9 cellular contexts compared by ENCODE assay signal in the genomic region with DNA sequence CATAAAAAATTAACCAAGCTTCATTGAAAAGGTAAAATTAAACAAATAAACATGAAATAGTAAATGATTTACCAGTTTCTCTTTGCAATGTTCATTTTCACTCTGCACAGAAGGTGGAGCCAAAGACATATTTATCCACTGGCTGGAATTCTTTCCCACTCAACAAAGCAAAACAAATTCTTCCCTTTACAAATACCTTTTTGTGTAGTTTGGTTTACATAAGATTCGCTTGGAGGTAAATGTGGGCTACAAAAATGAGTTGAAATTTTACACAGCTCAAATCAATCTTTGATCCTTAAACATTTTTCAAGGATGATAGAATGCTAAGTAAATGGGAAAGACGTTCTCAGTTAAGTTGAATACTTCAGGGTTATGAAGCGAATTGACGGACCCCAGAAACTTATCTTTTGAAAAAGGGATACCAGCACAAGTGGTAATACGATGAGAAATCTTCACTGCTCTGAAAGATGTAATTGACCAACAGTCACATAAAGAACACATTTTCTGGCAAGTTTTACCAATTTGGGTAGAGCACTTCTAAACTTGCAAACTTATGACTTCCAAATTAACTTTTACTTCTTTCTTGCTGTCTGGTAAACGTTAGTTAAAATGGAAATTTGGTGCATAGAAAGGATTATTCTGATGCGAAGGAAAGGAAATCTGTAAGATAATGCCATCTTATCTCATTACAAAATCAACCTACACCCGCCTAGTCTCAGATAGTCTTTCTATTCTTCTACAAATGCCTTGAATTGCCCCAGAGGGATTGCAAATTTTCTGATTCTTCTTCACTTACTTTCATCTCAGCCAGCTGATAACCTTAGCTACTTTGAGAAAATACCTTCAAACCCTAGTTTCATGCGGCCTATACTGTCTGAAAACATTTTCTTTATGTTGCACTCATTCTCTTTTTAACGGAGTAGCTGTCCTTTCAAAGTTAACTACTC. TPM values are rescaled to one million over a fixed set of nuclear protein-coding genes. Genes with fewer than 3 reads are reported as not detected.
DNase-seq lines count a peak whose midpoint lies in the region; ATAC-seq and TF ChIP-seq lines count a peak whose summit lies in the region.
"Had no signal": no experiment of that assay in that cellular context is flagged by ENCODE, and none has a peak within 500 bp of the region (broad histone marks: within the 10 kb centered on the region; RNA-seq: fewer than 3 reads in every experiment).

No MANE protein-coding gene starts in this region.

- H3K4me3 ChIP-seq in HEK293 (ENCODE audit: low read depth, low read length) (no peak overlapping the region), iPS-15b (ENCODE audit: low read depth, low read length) (peak overlapping the region; percentile 16), uterus (no peak overlapping the region), Karpas-422 (ENCODE audit: low read length) (no peak overlapping the region)
- no peak overlapping the region for H3K4me3 ChIP-seq in CD8-positive, alpha-beta T cell (ENCODE audit: low read depth, low read length)

- TF ChIP-seq CTCF in HEK293 (tag by site-specific recombination; IDR thresholded peaks at IDR 0.05) (0 out of 2 replicates have a peak, but pooled peaks have one; percentile 35), WTC11 (IDR thresholded peaks at IDR 0.05) (0 out of 2 replicates have a peak, but pooled peaks have one; percentile 31), uterus (IDR thresholded peaks at IDR 0.05) (peak; percentile 70 to 87 (median 74))
- no peak for TF ChIP-seq CTCF in CD8-positive, alpha-beta T cell (IDR thresholded peaks at IDR 0.05)

- H3K36me3 ChIP-seq in HEK293 (ENCODE audit: control insufficient read depth in 2 of 2, insufficient read depth in 1 of 2, low read length in 2 of 2) = no peaks in the 10 kb centered on the region
- H3K36me3 ChIP-seq in iPS-15b (ENCODE audit: control insufficient read depth, insufficient read depth, low read length) = no peaks in the 10 kb centered on the region
- no peaks in the 10 kb centered on the region for H3K36me3 ChIP-seq in uterus
- H3K36me3 ChIP-seq in CD8-positive, alpha-beta T cell (ENCODE audit: insufficient read depth, low read length) = no peaks in the 10 kb centered on the region
- H3K36me3 ChIP-seq in Karpas-422 (ENCODE audit: insufficient read depth, low read length) = no peaks in the 10 kb centered on the region

- no peak for TF ChIP-seq POLR2A in uterus (IDR thresholded peaks at IDR 0.05)

- H3K79me2 ChIP-seq in Karpas-422 (ENCODE audit: low read length) = no peaks in the 10 kb centered on the region

- H3K4me2 ChIP-seq in Karpas-422 (ENCODE audit: low read depth, low read length, poor library complexity, severe bottlenecking) = no peak overlapping the region

- intact Hi-C loops in uterus (cut with DNase I; ENCODE audit: low total_unique reads) = loop anchor here (10.0 kb wide), 1 partner anchor 414 kb away; no protein-coding TSS in a partner anchor
- intact Hi-C loops in CD8-positive, alpha-beta T cell (cut with DNase I, micrococcal nuclease) = loop anchor here in 1 of 2 experiments (1.0 to 2.0 kb wide), 2 partner anchors 419 to 1100 kb away; no protein-coding TSS in a partner anchor

- peaks cover 54% of the 10 kb centered on the region for H3K4me1 Mint-ChIP-seq in WTC11
- H3K4me1 Mint-ChIP-seq in CD8-positive, alpha-beta T cell (ENCODE audit: low read depth) = peaks cover 3% of the 10 kb centered on the region
- H3K4me1 Mint-ChIP-seq: central memory CD8-positive, alpha-beta T cell had no signal

- H3K9me2 ChIP-seq in Karpas-422 (replicated peaks; ENCODE audit: insufficient read depth, low read length) = no peaks in the 10 kb centered on the region

- ATAC-seq in WTC11 (peak; percentile 61), HG02571 (IDR thresholded peaks at IDR 0.05; ENCODE audit: unreplicated experiment) (no peak)
- no peak for ATAC-seq in CD8-positive, alpha-beta T cell

- H3K4me3 Mint-ChIP-seq in WTC11 = peak overlapping the region; percentile 51
- no peak overlapping the region for H3K4me3 Mint-ChIP-seq in CD8-positive, alpha-beta T cell
- H3K4me3 Mint-ChIP-seq: central memory CD8-positive, alpha-beta T cell had no signal

- no peaks in the 10 kb centered on the region for H3K9me3 Mint-ChIP-seq in WTC11
- H3K9me3 Mint-ChIP-seq in CD8-positive, alpha-beta T cell = no peaks in the 10 kb centered on the region
- H3K9me3 Mint-ChIP-seq: central memory CD8-positive, alpha-beta T cell had no signal

- in situ Hi-C loops in ACHN (cut with HindIII; ENCODE audit: low pct_ligation_motif_present, low pct_unique_long_range_greater_than_20kb, low sequenced_read_pairs) = no loop called here

- no peaks in the 10 kb centered on the region; the same call in 1 of the 2 replicates for H3K36me3 Mint-ChIP-seq in WTC11
- no peaks in the 10 kb centered on the region for H3K36me3 Mint-ChIP-seq in CD8-positive, alpha-beta T cell

- no peak overlapping the region for H3K27ac ChIP-seq in HEK293 (ENCODE audit: extremely low read depth, low read depth, low read length)
- no peak overlapping the region for H3K27ac ChIP-seq in uterus
- no peak overlapping the region for H3K27ac ChIP-seq in CD8-positive, alpha-beta T cell (ENCODE audit: low read depth, low read length)
- H3K27ac ChIP-seq in Karpas-422 (ENCODE audit: low read length) = no peak overlapping the region

- no peaks in the 10 kb centered on the region for H3K9me3 ChIP-seq in HEK293 (ENCODE audit: control insufficient read depth, insufficient read depth, low read depth, low read length)
- no peaks in the 10 kb centered on the region for H3K9me3 ChIP-seq in iPS-15b (ENCODE audit: control insufficient read depth, insufficient read depth, low read length)
- H3K9me3 ChIP-seq in uterus = no peaks in the 10 kb centered on the region
- no peaks in the 10 kb centered on the region for H3K9me3 ChIP-seq in CD8-positive, alpha-beta T cell (ENCODE audit: low read length)
- no peaks in the 10 kb centered on the region for H3K9me3 ChIP-seq in Karpas-422 (ENCODE audit: low read length)

- H3K27me3 Mint-ChIP-seq in WTC11 (ENCODE audit: low read depth) = no peaks in the 10 kb centered on the region
- peaks cover 9% of the 10 kb centered on the region for H3K27me3 Mint-ChIP-seq in CD8-positive, alpha-beta T cell (ENCODE audit: low read depth)

- H3K27me3 ChIP-seq in iPS-15b (ENCODE audit: control insufficient read depth, insufficient read depth, low read length) (no peaks in the 10 kb centered on the region), uterus (no peaks in the 10 kb centered on the region), Karpas-422 (ENCODE audit: low read length) (no peaks in the 10 kb centered on the region)
- no peaks in the 10 kb centered on the region for H3K27me3 ChIP-seq in CD8-positive, alpha-beta T cell (ENCODE audit: insufficient read depth, low read length)

- H3K9ac ChIP-seq in iPS-15b (ENCODE audit: low read depth, low read length) (no peak overlapping the region), Karpas-422 (ENCODE audit: low read length) (no peak overlapping the region)

- H3K27ac Mint-ChIP-seq in WTC11 = peak overlapping the region; percentile 94
- no peak overlapping the region for H3K27ac Mint-ChIP-seq in CD8-positive, alpha-beta T cell

- POLR2A ChIA-PET in HEK293 (lab: Yijun Ruan, JAX) = no interaction called here
- POLR2A ChIA-PET in WTC11 (lab: Charles Lee) = interaction anchor here (1.0 kb wide), 1 partner anchor 420 kb away, joined by 4 read pairs; no protein-coding TSS in a partner anchor
- POLR2A ChIA-PET in CD8-positive, alpha-beta T cell (lab: Charles Lee) = no interaction called here

- no peak overlapping the region for H2AFZ ChIP-seq in Karpas-422 (ENCODE audit: low read length)

- peak; percentile 49 for DNase-seq in ACHN
- DNase-seq in WTC11 (ENCODE audit: low spot score) = no peak
- no peak for DNase-seq in uterus
- no peak for DNase-seq in CD8-positive, alpha-beta T cell
- no peak for DNase-seq in Karpas-422

- H3K4me1 ChIP-seq in HEK293 (ENCODE audit: control insufficient read depth, insufficient read depth, low read length) = no peaks in the 10 kb centered on the region
- H3K4me1 ChIP-seq in iPS-15b (ENCODE audit: control insufficient read depth, insufficient read depth, low read length) = peaks cover 22% of the 10 kb centered on the region
- H3K4me1 ChIP-seq in uterus = no peaks in the 10 kb centered on the region
- no peaks in the 10 kb centered on the region for H3K4me1 ChIP-seq in CD8-positive, alpha-beta T cell (ENCODE audit: insufficient read depth, low read length)
- H3K4me1 ChIP-seq in Karpas-422 (ENCODE audit: low read length) = no peaks in the 10 kb centered on the region

- CTCF ChIA-PET in HEK293 (lab: Yijun Ruan, JAX) (interaction anchor here (0.5 to 5.8 kb wide), 47 partner anchors 8 to 1407 kb away, joined by 3 to 88 read pairs (median 3); no protein-coding TSS in a partner anchor), WTC11 (lab: Charles Lee) (interaction anchor here (1.1 to 2.3 kb wide), 3 partner anchors 30 to 419 kb away, joined by 3 to 11 read pairs (median 6); no protein-coding TSS in a partner anchor)
- CTCF ChIA-PET in CD8-positive, alpha-beta T cell (lab: Charles Lee) = interaction anchor here (0.7 to 1.8 kb wide), 6 partner anchors 10 to 603 kb away, joined by 3 to 6 read pairs (median 4); no protein-coding TSS in a partner anchor

- no peaks in the 10 kb centered on the region for H4K20me1 ChIP-seq in Karpas-422 (ENCODE audit: insufficient read depth, low read depth, low read length)

TF ChIP-seq in HEK293, 187 proteins besides CTCF, POLR2A, EP300 and RAD21 (continues in another document):
- TF ChIP-seq ZNF132 (tag by site-specific recombination; IDR thresholded peaks at IDR 0.05; ENCODE audit: borderline replicate concordance) (no peak), ZNF558 (tag by site-specific recombination; IDR thresholded peaks at IDR 0.05) (no peak), SP2 (tag by site-specific recombination; IDR thresholded peaks at IDR 0.05) (no peak), ZBTB8A (tag by site-specific recombination; IDR thresholded peaks at IDR 0.05) (no peak), ZNF292 (tag by site-specific recombination; IDR thresholded peaks at IDR 0.05; ENCODE audit: borderline replicate concordance, low read depth) (no peak), SCRT2 (tag by site-specific recombination; IDR thresholded peaks at IDR 0.05) (no peak), ZNF837 (tag by site-specific recombination; IDR thresholded peaks at IDR 0.05) (no peak)

TF ChIP-seq in WTC11, 78 proteins besides CTCF, POLR2A, EP300 and RAD21:
- TF ChIP-seq, protein P1, sequence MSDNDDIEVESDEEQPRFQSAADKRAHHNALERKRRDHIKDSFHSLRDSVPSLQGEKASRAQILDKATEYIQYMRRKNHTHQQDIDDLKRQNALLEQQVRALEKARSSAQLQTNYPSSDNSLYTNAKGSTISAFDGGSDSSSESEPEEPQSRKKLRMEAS (CRISPR knock-in tag; IDR thresholded peaks at IDR 0.05) = 0 out of 2 replicates have a peak, but pooled peaks have one; percentile 21
- TF ChIP-seq SP1 (CRISPR knock-in tag; conservative IDR thresholded peaks at IDR 0.05) (peak; percentile 20; the same call in 1 of the 2 replicates), CBFB (CRISPR knock-in tag; IDR thresholded peaks at IDR 0.05; ENCODE audit: low read depth) (no peak)
TF ChIP-seq in WTC11: peak in this region for 2.

RNA-seq across cellular contexts. Expression of gene GJA1, which starts 4.7 kb away (rescaled TPM):
- total RNA-seq in WTC11 (2021) = 546 to 700 TPM (median 682 TPM) in 3 replicates
- total RNA-seq in uterus = 100 to 1,000 TPM in 1 of 4 donors, 10 to 100 TPM in 3; 41.5 to 260 (median 54.3) TPM
- total RNA-seq in CD8-positive, alpha-beta T cell = not detected
- total RNA-seq in Karpas-422 (2014; rRNA removed; shearing (Covaris generic); ENCODE audit: low replicate concordance) = not detected in 2 replicates

Comparison
In these comparisons a context has a peak if more than half of its experiments do, and no peak if none do; other contexts are left out.
1. RNA of gene GJA1, which starts 4.7 kb away (total RNA-seq): 546 to 700 TPM in WTC11 and 41.5 to 260 TPM in uterus; not detected in CD8-positive, alpha-beta T cell and not detected in Karpas-422; every median in the first group is over 10 times any median in the second.